ENCODE assay signal across 8 cellular contexts in genomic region chr9:121735065-121735791, GRCh38.
DNase-seq lines count a peak whose midpoint lies in the region; ATAC-seq and TF ChIP-seq lines count a peak whose summit lies in the region.

No MANE protein-coding gene starts in this region.

- no peaks in the 10 kb centered on the region for H3K9me3 Mint-ChIP-seq in endodermal cell

- peaks cover 89% of the 10 kb centered on the region for H3K4me1 ChIP-seq in BLaER1
- peaks cover 46% of the 10 kb centered on the region for H3K4me1 ChIP-seq in NT2/D1 (ENCODE audit: insufficient read depth, insufficient read length)
- peaks cover 4% of the 10 kb centered on the region for H3K4me1 ChIP-seq in endodermal cell (ENCODE audit: control insufficient read depth, insufficient read depth, low read length)
- H3K4me1 ChIP-seq in muscle layer of colon (ENCODE audit: insufficient read depth, low read length), result peaks cover 85% of the 10 kb centered on the region

- H3K27ac Mint-ChIP-seq in endodermal cell, result peak overlapping the region; percentile 13

- no peaks in the 10 kb centered on the region for H3K36me3 Mint-ChIP-seq in endodermal cell (ENCODE audit: low read depth)

- H3K4me3 ChIP-seq in BLaER1, result no peak overlapping the region
- H3K4me3 ChIP-seq in NT2/D1 (ENCODE audit: insufficient read length, low read depth), result peak overlapping the region; percentile 41
- no peak overlapping the region for H3K4me3 ChIP-seq in endodermal cell (ENCODE audit: low read length)
- peak overlapping the region; percentile 25 to 63 for H3K4me3 ChIP-seq in muscle layer of colon (ENCODE audit: low read depth in 1 of 2, low read length in 2 of 2)

- H3K27me3 Mint-ChIP-seq in endodermal cell (ENCODE audit: insufficient read depth), result peaks cover 5% of the 10 kb centered on the region

- WGBS in endodermal cell (ENCODE audit: insufficient coverage in 1 of 2, insufficient read length in 1 of 2), 2 experiments, result 30 to 34% methylated on average over 8 to 9 of the region's 9 CpGs

- ATAC-seq in GM19452 (IDR thresholded peaks at IDR 0.05; ENCODE audit: unreplicated experiment), result peak; percentile 52
- no peak for ATAC-seq in GM19023 (IDR thresholded peaks at IDR 0.05; ENCODE audit: unreplicated experiment)
- ATAC-seq in HG03520 (IDR thresholded peaks at IDR 0.05; ENCODE audit: unreplicated experiment), result no peak

- no peaks in the 10 kb centered on the region for H3K27me3 ChIP-seq in BLaER1
- no peaks in the 10 kb centered on the region for H3K27me3 ChIP-seq in NT2/D1 (ENCODE audit: insufficient read depth, insufficient read length)
- no peaks in the 10 kb centered on the region for H3K27me3 ChIP-seq in endodermal cell (ENCODE audit: control insufficient read depth, insufficient read depth, low read length, poor library complexity, severe bottlenecking)
- H3K27me3 ChIP-seq in muscle layer of colon (ENCODE audit: control insufficient read depth in 1 of 2, insufficient read depth in 2 of 2, low read length in 2 of 2), result no peaks in the 10 kb centered on the region

- H3K4me2 ChIP-seq in BLaER1, result peak overlapping the region; percentile 89

- H3K9ac ChIP-seq in BLaER1 (no peak overlapping the region), NT2/D1 (ENCODE audit: insufficient read length, low read depth) (peak overlapping the region; percentile 80), endodermal cell (ENCODE audit: extremely low read depth, low read length, poor library complexity, severe bottlenecking) (no peak overlapping the region), muscle layer of colon (ENCODE audit: low read length) (peak overlapping the region; percentile 51)

- H4K20me1 ChIP-seq in BLaER1, result peaks cover 97% of the 10 kb centered on the region

- H3K9me3 ChIP-seq in BLaER1 (no peaks in the 10 kb centered on the region), NT2/D1 (ENCODE audit: insufficient read depth, low read length) (no peaks in the 10 kb centered on the region), endodermal cell (ENCODE audit: control insufficient read depth, low read length) (no peaks in the 10 kb centered on the region), muscle layer of colon (ENCODE audit: low read length) (no peaks in the 10 kb centered on the region)

- 0 out of 2 replicates have a peak, but pooled peaks cover 4% of the 10 kb centered on the region for H3K36me3 ChIP-seq in BLaER1
- peaks cover 10% of the 10 kb centered on the region for H3K36me3 ChIP-seq in NT2/D1 (ENCODE audit: insufficient read depth, insufficient read length, low read length)
- no peaks in the 10 kb centered on the region for H3K36me3 ChIP-seq in endodermal cell (ENCODE audit: control insufficient read depth, insufficient read depth, low read length)
- H3K36me3 ChIP-seq in muscle layer of colon (ENCODE audit: insufficient read depth, low read length), result no peaks in the 10 kb centered on the region

- H3K4me3 Mint-ChIP-seq in endodermal cell, result peak overlapping the region; percentile 59

- H3K27ac ChIP-seq in BLaER1, result 0 out of 2 replicates have a peak overlapping the region, but pooled peaks have one; percentile 22
- no peak overlapping the region for H3K27ac ChIP-seq in endodermal cell (ENCODE audit: low read depth, low read length)
- H3K27ac ChIP-seq in muscle layer of colon (ENCODE audit: low read depth, low read length), result peak overlapping the region; percentile 71

- peak; percentile 85 for DNase-seq in NT2/D1 (ENCODE audit: low read depth, low spot score)
- peak; percentile 93 for DNase-seq in endodermal cell
- DNase-seq in activated T-cell treated with anti-CD3 and anti-CD28 coated beads for 4 hours, result no peak

- TF ChIP-seq CTCF in endodermal cell (conservative IDR thresholded peaks at IDR 0.05), result peak; percentile 77

- H3K4me1 Mint-ChIP-seq in endodermal cell, result peaks cover 50% of the 10 kb centered on the region

Comparison
In these comparisons a context has a peak if more than half of its experiments do, and no peak if none do; other contexts are left out.
1. H3K4me3 ChIP-seq: peak in NT2/D1 (single experiment) and muscle layer of colon (2 of 2); none in BLaER1 (single experiment) and endodermal cell (single experiment).
2. H3K9ac ChIP-seq: peak in NT2/D1 (single experiment) and muscle layer of colon (single experiment); none in BLaER1 (single experiment) and endodermal cell (single experiment).